13 cellular contexts compared by ENCODE assay signal in the genomic region with DNA sequence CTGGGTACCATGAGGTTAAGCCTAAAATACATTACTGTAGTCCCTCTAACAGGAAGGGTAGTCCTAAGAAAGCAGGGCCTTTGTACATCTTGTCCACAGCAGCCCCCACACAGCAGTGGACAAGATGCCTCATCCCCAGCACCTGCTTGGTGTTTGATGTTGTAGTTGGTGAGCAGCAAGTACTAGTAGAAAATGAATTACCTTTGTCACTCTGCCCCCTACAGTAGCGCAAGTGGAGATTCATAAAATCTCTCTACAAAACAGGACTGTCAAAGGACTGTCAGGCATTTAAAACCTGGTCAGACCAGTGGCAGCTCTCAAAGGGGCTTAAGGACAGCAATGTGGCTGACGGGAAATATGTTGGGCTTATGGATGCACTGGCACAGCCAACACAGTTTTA.
DNase-seq lines count a peak whose midpoint lies in the region; ATAC-seq and TF ChIP-seq lines count a peak whose summit lies in the region.
"Had no signal": no experiment of that assay in that cellular context is flagged by ENCODE, and none has a peak within 500 bp of the region (broad histone marks: within the 10 kb centered on the region; RNA-seq: fewer than 3 reads in every experiment).

No MANE protein-coding gene starts in this region.

- H3K4me2 ChIP-seq in GM23338, result no peak overlapping the region

- H3K9me2 ChIP-seq in GM23338 (ENCODE audit: insufficient read depth), result no peaks in the 10 kb centered on the region

- no peak for ATAC-seq in GM23338
- no peak for ATAC-seq in GM21423 (IDR thresholded peaks at IDR 0.05; ENCODE audit: unreplicated experiment)
- ATAC-seq: activated CD8-positive, alpha-beta memory T cell treated with anti-CD3 and anti-CD28 coated beads, Interleukin-2, amount 10 ng/mL, durations not matched to agents 7 days and 5 days; effector memory CD8-positive, alpha-beta T cell; right cardiac atrium had no signal

- H3K27me3 ChIP-seq in GM23338 (ENCODE audit: insufficient read depth), result peaks cover 99% of the 10 kb centered on the region

- TF ChIP-seq CTCF in GM23338 (conservative IDR thresholded peaks at IDR 0.05; ENCODE audit: low read depth in 2 of 2) (peak; percentile 47 to 56), nephron (IDR thresholded peaks at IDR 0.05; ENCODE audit: unreplicated experiment in 3 of 3) (peak; percentile 17 to 31 (median 23))

- no peaks in the 10 kb centered on the region for H3K79me2 ChIP-seq in GM23338 (replicated peaks; ENCODE audit: insufficient read depth)

- peaks cover 50% of the 10 kb centered on the region for H3K4me1 ChIP-seq in GM23338 (ENCODE audit: insufficient read depth)
- H3K4me1 ChIP-seq: testis had no signal

- H3K36me3 ChIP-seq in GM23338 (ENCODE audit: insufficient read depth), result no peaks in the 10 kb centered on the region

- no peak overlapping the region for H3K4me3 ChIP-seq in GM23338
- H3K4me3 ChIP-seq: testis had no signal

- H3F3A ChIP-seq in GM23338 (replicated peaks; ENCODE audit: low read depth), result peaks cover 15% of the 10 kb centered on the region; the same call in 1 of the 2 replicates

- H3K27me3 Mint-ChIP-seq in GM23338 (ENCODE audit: insufficient read depth, low read depth, poor library complexity) (peaks cover 65% of the 10 kb centered on the region), nephron (ENCODE audit: low read depth) (peaks cover 80% of the 10 kb centered on the region)

- H3K27ac Mint-ChIP-seq in GM23338, result no peak overlapping the region
- H3K27ac Mint-ChIP-seq in nephron, result peak overlapping the region in 2 of 3 experiments; percentile 37 to 64
- H3K27ac Mint-ChIP-seq: activated CD8-positive, alpha-beta memory T cell treated with anti-CD3 and anti-CD28 coated beads, Interleukin-2, amount 10 ng/mL, durations not matched to agents 7 days and 5 days; effector memory CD8-positive, alpha-beta T cell had no signal

- H3K9me3 Mint-ChIP-seq in GM23338, result peaks cover 6% of the 10 kb centered on the region; the same call in 2 of the 3 replicates
- no peaks in the 10 kb centered on the region for H3K9me3 Mint-ChIP-seq in nephron
- H3K9me3 Mint-ChIP-seq: effector memory CD8-positive, alpha-beta T cell had no signal

- H3K4me1 Mint-ChIP-seq in GM23338 (peaks cover 33% of the 10 kb centered on the region), nephron (peaks cover 39% of the 10 kb centered on the region)

- no peak overlapping the region for H2AFZ ChIP-seq in GM23338

- H3K36me3 Mint-ChIP-seq in GM23338 (ENCODE audit: low read depth) (no peaks in the 10 kb centered on the region), nephron (ENCODE audit: low read depth) (no peaks in the 10 kb centered on the region)

- H3K4me3 Mint-ChIP-seq in GM23338, result no peak overlapping the region
- peak overlapping the region in 2 of 3 experiments; percentile 5 to 19 for H3K4me3 Mint-ChIP-seq in nephron
- H3K4me3 Mint-ChIP-seq: activated CD8-positive, alpha-beta memory T cell treated with anti-CD3 and anti-CD28 coated beads, Interleukin-2, amount 10 ng/mL, durations not matched to agents 7 days and 5 days; effector memory CD8-positive, alpha-beta T cell had no signal

- H3K27ac ChIP-seq in GM23338 (ENCODE audit: low read depth), result no peak overlapping the region
- H3K27ac ChIP-seq: testis had no signal

- no peak for DNase-seq in GM23338 (ENCODE audit: low spot score)
- DNase-seq in NCI-H69 (lab: John Stamatoyannopoulos, UW), result peak; percentile 50
- peak; percentile 55 for DNase-seq in cerebellum (ENCODE audit: low spot score)
- no peak for DNase-seq in GOT3 (lab: John Stamatoyannopoulos, UW)
- DNase-seq in AG20443 (ENCODE audit: low spot score), result no peak
- no peak for DNase-seq in medulla oblongata (ENCODE audit: extremely low spot score)
- DNase-seq: activated CD8-positive, alpha-beta memory T cell treated with anti-CD3 and anti-CD28 coated beads, Interleukin-2, amount 10 ng/mL, durations not matched to agents 7 days and 5 days; effector memory CD8-positive, alpha-beta T cell; right cardiac atrium; T-helper 2 cell; testis had no signal

- peaks cover 17% of the 10 kb centered on the region for H4K20me1 ChIP-seq in GM23338 (replicated peaks; ENCODE audit: insufficient read depth)

TF ChIP-seq in GM23338, 12 proteins besides CTCF, POLR2A, EP300 and RAD21:
- TF ChIP-seq ZNF331 (CRISPR knock-in tag; IDR thresholded peaks at IDR 0.05; ENCODE audit: low read depth), result no peak
- TF ChIP-seq NANOG (IDR thresholded peaks at IDR 0.05; ENCODE audit: borderline replicate concordance), result no peak
- TF ChIP-seq ZNF114 (CRISPR knock-in tag; IDR thresholded peaks at IDR 0.05), result no peak
- TF ChIP-seq STAT1 (IDR thresholded peaks at IDR 0.05; ENCODE audit: unreplicated experiment), result no peak
- no peak for TF ChIP-seq EZH2 (IDR thresholded peaks at IDR 0.05; ENCODE audit: low read depth, unreplicated experiment)
- TF ChIP-seq, protein P1, sequence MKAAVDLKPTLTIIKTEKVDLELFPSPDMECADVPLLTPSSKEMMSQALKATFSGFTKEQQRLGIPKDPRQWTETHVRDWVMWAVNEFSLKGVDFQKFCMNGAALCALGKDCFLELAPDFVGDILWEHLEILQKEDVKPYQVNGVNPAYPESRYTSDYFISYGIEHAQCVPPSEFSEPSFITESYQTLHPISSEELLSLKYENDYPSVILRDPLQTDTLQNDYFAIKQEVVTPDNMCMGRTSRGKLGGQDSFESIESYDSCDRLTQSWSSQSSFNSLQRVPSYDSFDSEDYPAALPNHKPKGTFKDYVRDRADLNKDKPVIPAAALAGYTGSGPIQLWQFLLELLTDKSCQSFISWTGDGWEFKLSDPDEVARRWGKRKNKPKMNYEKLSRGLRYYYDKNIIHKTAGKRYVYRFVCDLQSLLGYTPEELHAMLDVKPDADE (IDR thresholded peaks at IDR 0.05), result no peak
- TF ChIP-seq, protein P2, sequence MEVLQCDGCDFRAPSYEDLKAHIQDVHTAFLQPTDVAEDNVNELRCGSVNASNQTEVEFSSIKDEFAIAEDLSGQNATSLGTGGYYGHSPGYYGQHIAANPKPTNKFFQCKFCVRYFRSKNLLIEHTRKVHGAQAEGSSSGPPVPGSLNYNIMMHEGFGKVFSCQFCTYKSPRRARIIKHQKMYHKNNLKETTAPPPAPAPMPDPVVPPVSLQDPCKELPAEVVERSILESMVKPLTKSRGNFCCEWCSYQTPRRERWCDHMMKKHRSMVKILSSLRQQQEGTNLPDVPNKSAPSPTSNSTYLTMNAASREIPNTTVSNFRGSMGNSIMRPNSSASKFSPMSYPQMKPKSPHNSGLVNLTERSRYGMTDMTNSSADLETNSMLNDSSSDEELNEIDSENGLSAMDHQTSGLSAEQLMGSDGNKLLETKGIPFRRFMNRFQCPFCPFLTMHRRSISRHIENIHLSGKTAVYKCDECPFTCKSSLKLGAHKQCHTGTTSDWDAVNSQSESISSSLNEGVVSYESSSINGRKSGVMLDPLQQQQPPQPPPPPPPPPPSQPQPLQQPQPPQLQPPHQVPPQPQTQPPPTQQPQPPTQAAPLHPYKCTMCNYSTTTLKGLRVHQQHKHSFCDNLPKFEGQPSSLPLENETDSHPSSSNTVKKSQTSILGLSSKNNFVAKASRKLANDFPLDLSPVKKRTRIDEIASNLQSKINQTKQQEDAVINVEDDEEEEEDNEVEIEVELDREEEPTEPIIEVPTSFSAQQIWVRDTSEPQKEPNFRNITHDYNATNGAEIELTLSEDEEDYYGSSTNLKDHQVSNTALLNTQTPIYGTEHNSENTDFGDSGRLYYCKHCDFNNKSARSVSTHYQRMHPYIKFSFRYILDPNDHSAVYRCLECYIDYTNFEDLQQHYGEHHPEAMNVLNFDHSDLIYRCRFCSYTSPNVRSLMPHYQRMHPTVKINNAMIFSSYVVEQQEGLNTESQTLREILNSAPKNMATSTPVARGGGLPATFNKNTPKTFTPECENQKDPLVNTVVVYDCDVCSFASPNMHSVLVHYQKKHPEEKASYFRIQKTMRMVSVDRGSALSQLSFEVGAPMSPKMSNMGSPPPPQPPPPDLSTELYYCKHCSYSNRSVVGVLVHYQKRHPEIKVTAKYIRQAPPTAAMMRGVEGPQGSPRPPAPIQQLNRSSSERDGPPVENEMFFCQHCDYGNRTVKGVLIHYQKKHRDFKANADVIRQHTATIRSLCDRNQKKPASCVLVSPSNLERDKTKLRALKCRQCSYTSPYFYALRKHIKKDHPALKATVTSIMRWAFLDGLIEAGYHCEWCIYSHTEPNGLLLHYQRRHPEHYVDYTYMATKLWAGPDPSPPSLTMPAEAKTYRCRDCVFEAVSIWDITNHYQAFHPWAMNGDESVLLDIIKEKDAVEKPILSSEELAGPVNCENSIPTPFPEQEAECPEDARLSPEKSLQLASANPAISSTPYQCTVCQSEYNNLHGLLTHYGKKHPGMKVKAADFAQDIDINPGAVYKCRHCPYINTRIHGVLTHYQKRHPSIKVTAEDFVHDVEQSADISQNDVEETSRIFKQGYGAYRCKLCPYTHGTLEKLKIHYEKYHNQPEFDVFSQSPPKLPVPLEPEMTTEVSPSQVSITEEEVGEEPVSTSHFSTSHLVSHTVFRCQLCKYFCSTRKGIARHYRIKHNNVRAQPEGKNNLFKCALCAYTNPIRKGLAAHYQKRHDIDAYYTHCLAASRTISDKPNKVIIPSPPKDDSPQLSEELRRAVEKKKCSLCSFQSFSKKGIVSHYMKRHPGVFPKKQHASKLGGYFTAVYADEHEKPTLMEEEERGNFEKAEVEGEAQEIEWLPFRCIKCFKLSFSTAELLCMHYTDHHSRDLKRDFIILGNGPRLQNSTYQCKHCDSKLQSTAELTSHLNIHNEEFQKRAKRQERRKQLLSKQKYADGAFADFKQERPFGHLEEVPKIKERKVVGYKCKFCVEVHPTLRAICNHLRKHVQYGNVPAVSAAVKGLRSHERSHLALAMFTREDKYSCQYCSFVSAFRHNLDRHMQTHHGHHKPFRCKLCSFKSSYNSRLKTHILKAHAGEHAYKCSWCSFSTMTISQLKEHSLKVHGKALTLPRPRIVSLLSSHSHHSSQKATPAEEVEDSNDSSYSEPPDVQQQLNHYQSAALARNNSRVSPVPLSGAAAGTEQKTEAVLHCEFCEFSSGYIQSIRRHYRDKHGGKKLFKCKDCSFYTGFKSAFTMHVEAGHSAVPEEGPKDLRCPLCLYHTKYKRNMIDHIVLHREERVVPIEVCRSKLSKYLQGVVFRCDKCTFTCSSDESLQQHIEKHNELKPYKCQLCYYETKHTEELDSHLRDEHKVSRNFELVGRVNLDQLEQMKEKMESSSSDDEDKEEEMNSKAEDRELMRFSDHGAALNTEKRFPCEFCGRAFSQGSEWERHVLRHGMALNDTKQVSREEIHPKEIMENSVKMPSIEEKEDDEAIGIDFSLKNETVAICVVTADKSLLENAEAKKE (CRISPR knock-in tag; IDR thresholded peaks at IDR 0.05), result no peak
TF ChIP-seq in GM23338: peak in this region for 0.

Comparison
In these comparisons a context has a peak if more than half of its experiments do, and no peak if none do; other contexts are left out.
1. DNase-seq: peak in NCI-H69 (single experiment) and cerebellum (single experiment); none in GM23338 (single experiment), GOT3 (single experiment), AG20443 (single experiment) and medulla oblongata (single experiment).